Comparison of ENCODE assay signal across 10 cellular contexts in genomic region chr9:120729796-120730195, GRCh38. TPM values are rescaled to one million over a fixed set of nuclear protein-coding genes. Genes with fewer than 3 reads are reported as not detected.
A peak's percentile ranks its signal among the peaks of the same experiment; 100 is the strongest.
DNase-seq lines count a peak whose midpoint lies in the region; ATAC-seq and TF ChIP-seq lines count a peak whose summit lies in the region.
"Had no signal": no experiment of that assay in that cellular context is flagged by ENCODE, and none has a peak within 500 bp of the region (broad histone marks: within the 10 kb centered on the region; RNA-seq: fewer than 3 reads in every experiment).

No MANE protein-coding gene starts in this region.

- peak; percentile 4 for TF ChIP-seq CTCF in fibroblast of the aortic adventitia (IDR thresholded peaks at IDR 0.05; ENCODE audit: insufficient read depth, low read length)

- no peak for ATAC-seq in HG02938 (IDR thresholded peaks at IDR 0.05; ENCODE audit: unreplicated experiment)
- ATAC-seq: activated T-cell treated with anti-CD3 and anti-CD28 coated beads, Interleukin-2, amount 50 U/mL, for 4 hours had no signal

- peak; percentile 7 for DNase-seq in stimulated activated CD4-positive, alpha-beta T cell treated with anti-CD3 and anti-CD28 coated beads, Interleukin-15, amount 100 ng/mL, for 24 hours
- DNase-seq in stimulated activated CD4-positive, alpha-beta T cell treated with anti-CD3 and anti-CD28 coated beads, Interleukin-12 subunit alpha, Interleukin-12 subunit beta, amount 100 ng/mL, for 4 hours: no peak
- peak; percentile 30 for DNase-seq in OCI-M1 (lab: John Stamatoyannopoulos, UW)
- DNase-seq in fibroblast of the aortic adventitia (ENCODE audit: low read depth): peak; percentile 19
- no peak for DNase-seq in HK-2 (ENCODE audit: unreplicated experiment)
- DNase-seq in COR-L47 (lab: John Stamatoyannopoulos, UW): no peak
- DNase-seq in NCI-H1417 treated with DMSO at 0.1 percent for 48 hours (lab: John Stamatoyannopoulos, UW): no peak
- DNase-seq: activated T-cell treated with anti-CD3 and anti-CD28 coated beads, Interleukin-2, amount 50 U/mL, for 4 hours; colonic mucosa had no signal

- H3K4me3 ChIP-seq in fibroblast of the aortic adventitia (ENCODE audit: low read depth, low read length): no peak overlapping the region
- H3K4me3 ChIP-seq: colonic mucosa had no signal

RNA-seq across cellular contexts. Expression of gene MEGF9, which starts 15.5 kb away (rescaled TPM):
- total RNA-seq in fibroblast of the aortic adventitia (ENCODE audit: low replicate concordance): 10.7 and 14.1 TPM in 2 replicates

Comparison
In these comparisons a context has a peak if more than half of its experiments do, and no peak if none do; other contexts are left out.
1. DNase-seq: peak in stimulated activated CD4-positive, alpha-beta T cell treated with anti-CD3 and anti-CD28 coated beads, Interleukin-15, amount 100 ng/mL, for 24 hours (single experiment), OCI-M1 (single experiment) and fibroblast of the aortic adventitia (single experiment); none in stimulated activated CD4-positive, alpha-beta T cell treated with anti-CD3 and anti-CD28 coated beads, Interleukin-12 subunit alpha, Interleukin-12 subunit beta, amount 100 ng/mL, for 4 hours (single experiment), HK-2 (single experiment), COR-L47 (single experiment) and NCI-H1417 treated with DMSO at 0.1 percent for 48 hours (single experiment).